ENCODE assay signal across 8 cellular contexts in genomic region chr5:54646285-54647101, GRCh38.
A peak's percentile ranks its signal among the peaks of the same experiment; 100 is the strongest.
DNase-seq lines count a peak whose midpoint lies in the region; ATAC-seq and TF ChIP-seq lines count a peak whose summit lies in the region.

No MANE protein-coding gene starts in this region.

- intact Hi-C loops in activated T-helper 1 cell treated with anti-CD3 and anti-CD28 coated beads, Interleukin-12 subunit alpha, Interleukin-12 subunit beta, Interleukin-2, Interleukin-4 antibody, amounts not matched to agents 30 ng/mL and 10 ng/mL and 1 ng/mL, durations not matched to agents 14 hours and 24 hours and 36 hours (cut with micrococcal nuclease), result loop anchor here (1.0 to 10.0 kb wide), 10 partner anchors 27 to 418 kb away; partner anchors contain the start of genes GZMK and SNX18

- DNase-seq in NK-92 treated with Interleukin-12 subunit alpha and Interleukin-12 subunit beta, amount 100 ng/mL, for 24 hours (lab: John Stamatoyannopoulos, UW), result peak; percentile 89
- DNase-seq in activated T-helper 1 cell treated with anti-CD3 and anti-CD28 coated beads, Interleukin-12 subunit alpha, Interleukin-12 subunit beta, Interleukin-2, Interleukin-4 antibody, amounts not matched to agents 30 ng/mL and 10 ng/mL and 1 ng/mL, durations not matched to agents 14 hours and 24 hours and 36 hours (ENCODE audit: low spot score), result peak; percentile 80
- DNase-seq in fibroblast of peridontal ligament (ENCODE audit: extremely low read depth), result peak; percentile 90
- peak; percentile 94 for DNase-seq in osteoblast (ENCODE audit: insufficient read length, low spot score, missing footprints)
- DNase-seq in suprapubic skin (ENCODE audit: low spot score in 2 of 2), result peak; percentile 85 to 86
- DNase-seq in cerebellum (ENCODE audit: low spot score), result no peak

- H3K36me3 ChIP-seq in osteoblast (ENCODE audit: insufficient read depth, low read length) (no peaks in the 10 kb centered on the region), suprapubic skin (no peaks in the 10 kb centered on the region)

- H3K4me3 ChIP-seq in osteoblast (ENCODE audit: insufficient read depth, low read length) (peak overlapping the region; percentile 10), suprapubic skin (peak overlapping the region; percentile 26)

- H3K4me3 Mint-ChIP-seq in activated T-helper 1 cell treated with anti-CD3 and anti-CD28 coated beads, Interleukin-12 subunit alpha, Interleukin-12 subunit beta, Interleukin-2, Interleukin-4 antibody, amounts not matched to agents 30 ng/mL and 10 ng/mL and 1 ng/mL, durations not matched to agents 14 hours and 24 hours and 36 hours, result peak overlapping the region; percentile 68

- H3K9me3 Mint-ChIP-seq in activated T-helper 1 cell treated with anti-CD3 and anti-CD28 coated beads, Interleukin-12 subunit alpha, Interleukin-12 subunit beta, Interleukin-2, Interleukin-4 antibody, amounts not matched to agents 30 ng/mL and 10 ng/mL and 1 ng/mL, durations not matched to agents 14 hours and 24 hours and 36 hours, result peaks cover 6% of the 10 kb centered on the region

- no peaks in the 10 kb centered on the region for H3K27me3 Mint-ChIP-seq in activated T-helper 1 cell treated with anti-CD3 and anti-CD28 coated beads, Interleukin-12 subunit alpha, Interleukin-12 subunit beta, Interleukin-2, Interleukin-4 antibody, amounts not matched to agents 30 ng/mL and 10 ng/mL and 1 ng/mL, durations not matched to agents 14 hours and 24 hours and 36 hours (ENCODE audit: insufficient read depth)

- peak overlapping the region; percentile 29 for H3K27ac ChIP-seq in osteoblast (ENCODE audit: low read depth, low read length)
- peak overlapping the region; percentile 86 for H3K27ac ChIP-seq in suprapubic skin

- H3K9me3 ChIP-seq in osteoblast (ENCODE audit: low read depth, low read length) (no peaks in the 10 kb centered on the region), suprapubic skin (no peaks in the 10 kb centered on the region)

- H3K27ac Mint-ChIP-seq in activated T-helper 1 cell treated with anti-CD3 and anti-CD28 coated beads, Interleukin-12 subunit alpha, Interleukin-12 subunit beta, Interleukin-2, Interleukin-4 antibody, amounts not matched to agents 30 ng/mL and 10 ng/mL and 1 ng/mL, durations not matched to agents 14 hours and 24 hours and 36 hours, result peak overlapping the region; percentile 88

- no peak for TF ChIP-seq POLR2A in suprapubic skin (IDR thresholded peaks at IDR 0.05)

- H3K4me1 Mint-ChIP-seq in activated T-helper 1 cell treated with anti-CD3 and anti-CD28 coated beads, Interleukin-12 subunit alpha, Interleukin-12 subunit beta, Interleukin-2, Interleukin-4 antibody, amounts not matched to agents 30 ng/mL and 10 ng/mL and 1 ng/mL, durations not matched to agents 14 hours and 24 hours and 36 hours (ENCODE audit: low read depth), result peaks cover 46% of the 10 kb centered on the region

- peaks cover 46% of the 10 kb centered on the region for H3K4me1 ChIP-seq in osteoblast (ENCODE audit: insufficient read depth, low read length)
- peaks cover 37% of the 10 kb centered on the region for H3K4me1 ChIP-seq in suprapubic skin

- ATAC-seq in GM18907 (IDR thresholded peaks at IDR 0.05; ENCODE audit: unreplicated experiment) (peak; percentile 89), HG03039 (IDR thresholded peaks at IDR 0.05; ENCODE audit: unreplicated experiment) (peak; percentile 85)

- peak overlapping the region; percentile 53 for H3K4me2 ChIP-seq in osteoblast (ENCODE audit: insufficient read depth, low read length)

- peaks cover 4% of the 10 kb centered on the region for H3K36me3 Mint-ChIP-seq in activated T-helper 1 cell treated with anti-CD3 and anti-CD28 coated beads, Interleukin-12 subunit alpha, Interleukin-12 subunit beta, Interleukin-2, Interleukin-4 antibody, amounts not matched to agents 30 ng/mL and 10 ng/mL and 1 ng/mL, durations not matched to agents 14 hours and 24 hours and 36 hours (ENCODE audit: low read depth)

- 28% methylated on average over 14 of the region's 14 CpGs for WGBS in suprapubic skin

- no peak for TF ChIP-seq EP300 in suprapubic skin (IDR thresholded peaks at IDR 0.05)

- H2AFZ ChIP-seq in osteoblast (ENCODE audit: low read length), result peak overlapping the region; percentile 21

- no peaks in the 10 kb centered on the region for H4K20me1 ChIP-seq in osteoblast (ENCODE audit: insufficient read depth, low read length)

- no peaks in the 10 kb centered on the region for H3K79me2 ChIP-seq in osteoblast (ENCODE audit: insufficient read depth, low read length)

- H3K27me3 ChIP-seq in osteoblast (ENCODE audit: insufficient read depth, low read length), result no peaks in the 10 kb centered on the region
- H3K27me3 ChIP-seq in suprapubic skin, result no peaks in the 10 kb centered on the region

- TF ChIP-seq CTCF in osteoblast (IDR thresholded peaks at IDR 0.05; ENCODE audit: extremely low read depth, low read depth, low read length) (no peak), suprapubic skin (IDR thresholded peaks at IDR 0.05) (no peak)
